21 cellular contexts compared by ENCODE assay signal in the genomic region with DNA sequence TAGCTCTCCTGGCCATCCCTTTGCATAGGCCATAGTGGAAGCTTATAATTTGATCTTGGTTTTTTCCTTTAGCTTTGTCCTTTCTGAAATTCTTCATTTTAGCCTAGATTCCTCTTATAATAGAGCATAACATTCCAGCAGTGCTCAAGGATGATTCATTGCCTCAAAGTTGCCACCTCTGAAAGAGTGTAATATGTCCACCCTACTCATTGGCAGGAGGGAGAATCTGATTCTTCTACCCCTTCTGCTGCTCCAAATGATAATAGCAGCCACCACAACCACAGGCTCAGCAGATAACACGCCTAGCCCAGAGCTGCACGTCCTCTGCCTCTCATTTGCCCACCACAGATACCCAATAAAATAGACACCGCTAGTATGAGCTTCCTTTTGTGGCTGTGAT.
DNase-seq lines count a peak whose midpoint lies in the region; ATAC-seq and TF ChIP-seq lines count a peak whose summit lies in the region.
"Had no signal": no experiment of that assay in that cellular context is flagged by ENCODE, and none has a peak within 500 bp of the region (broad histone marks: within the 10 kb centered on the region; RNA-seq: fewer than 3 reads in every experiment).

No MANE protein-coding gene starts in this region.

- TF ChIP-seq POLR2A in NB4 (IDR thresholded peaks at IDR 0.05; ENCODE audit: extremely low read depth, insufficient read length) (no peak), esophagus squamous epithelium (IDR thresholded peaks at IDR 0.05) (no peak)

- H3K27ac ChIP-seq in esophagus squamous epithelium: no peak overlapping the region
- H3K27ac ChIP-seq: BLaER1, cardiac muscle cell, hepatocyte, psoas muscle, VCaP had no signal

- H3K27me3 ChIP-seq in esophagus squamous epithelium: no peaks in the 10 kb centered on the region
- H3K27me3 ChIP-seq: BLaER1 had no signal

- peak; percentile 83 for DNase-seq in EL
- DNase-seq in NB4 (ENCODE audit: low read depth): peak; percentile 26
- DNase-seq in epithelial cell of esophagus (ENCODE audit: low read depth): peak; percentile 8
- peak; percentile 12 for DNase-seq in skeletal muscle cell (ENCODE audit: low read depth)
- DNase-seq in NCI-H510A treated with DMSO at 0.1 percent for 48 hours (lab: John Stamatoyannopoulos, UW): no peak
- no peak for DNase-seq in SIG-M5 treated with dmso at 0.1 percent for 504 hours (lab: John Stamatoyannopoulos, UW; ENCODE audit: unreplicated experiment)
- DNase-seq in esophagus squamous epithelium (lab: John Stamatoyannopoulos, UW): no peak
- DNase-seq: activated CD4-positive, alpha-beta memory T cell treated with anti-CD3 and anti-CD28 coated beads for 36 hours; activated T-cell treated with anti-CD3 and anti-CD28 coated beads, Interleukin-2, amount 50 U/mL, for 48 hours; effector CD8-positive, alpha-beta T cell; NCI-H187 treated with DMSO at 0.1 percent for 48 hours; NCI-H446 treated with DMSO at 0.1 percent for 48 hours; psoas muscle; stimulated activated CD4-positive, alpha-beta T cell treated with anti-CD3 and anti-CD28 coated beads, Interleukin-4, amount 100 ng/mL, for 4 hours had no signal

- 79 to 94% methylated on average over 3 of the region's 3 CpGs for WGBS in esophagus squamous epithelium, 2 donors

- no peak for TF ChIP-seq CTCF in NB4 (IDR thresholded peaks at IDR 0.05; ENCODE audit: low read depth, low read length)
- no peak for TF ChIP-seq CTCF in epithelial cell of esophagus (IDR thresholded peaks at IDR 0.05; ENCODE audit: insufficient read depth, low read depth, low read length, missing control alignments)
- TF ChIP-seq CTCF in esophagus squamous epithelium (IDR thresholded peaks at IDR 0.05): no peak

- H3K4me1 ChIP-seq in esophagus squamous epithelium: no peaks in the 10 kb centered on the region
- H3K4me1 ChIP-seq: BLaER1 had no signal

- no peaks in the 10 kb centered on the region for H3K36me3 ChIP-seq in esophagus squamous epithelium
- H3K36me3 ChIP-seq: BLaER1, cardiac muscle cell had no signal

- intact Hi-C loops in esophagus squamous epithelium (cut with DNase I): no loop called here

- H3K4me3 ChIP-seq in NB4 (ENCODE audit: low read depth, low read length): no peak overlapping the region
- H3K4me3 ChIP-seq in epithelial cell of esophagus (ENCODE audit: low read length): no peak overlapping the region
- no peak overlapping the region for H3K4me3 ChIP-seq in skeletal muscle cell (ENCODE audit: low read depth, low read length)
- no peak overlapping the region for H3K4me3 ChIP-seq in esophagus squamous epithelium
- H3K4me3 ChIP-seq: BLaER1, cardiac muscle cell, hepatocyte, psoas muscle had no signal

- H3K9me3 ChIP-seq in esophagus squamous epithelium: no peaks in the 10 kb centered on the region
- H3K9me3 ChIP-seq: BLaER1, psoas muscle had no signal

- no peak for ATAC-seq in HG03469 (IDR thresholded peaks at IDR 0.05; ENCODE audit: unreplicated experiment)
- ATAC-seq: activated naive CD4-positive, alpha-beta T cell treated with anti-CD3 and anti-CD28 coated beads, Interleukin-2, amount 50 U/mL, for 72 hours; HepG2; psoas muscle had no signal

Comparison
In these comparisons a context has a peak if more than half of its experiments do, and no peak if none do; other contexts are left out.
1. DNase-seq: peak in EL (single experiment), NB4 (single experiment), epithelial cell of esophagus (single experiment) and skeletal muscle cell (single experiment); none in NCI-H510A treated with DMSO at 0.1 percent for 48 hours (single experiment), SIG-M5 treated with dmso at 0.1 percent for 504 hours (single experiment) and esophagus squamous epithelium (single experiment).